20 cellular contexts compared by ENCODE assay signal in the genomic region with DNA sequence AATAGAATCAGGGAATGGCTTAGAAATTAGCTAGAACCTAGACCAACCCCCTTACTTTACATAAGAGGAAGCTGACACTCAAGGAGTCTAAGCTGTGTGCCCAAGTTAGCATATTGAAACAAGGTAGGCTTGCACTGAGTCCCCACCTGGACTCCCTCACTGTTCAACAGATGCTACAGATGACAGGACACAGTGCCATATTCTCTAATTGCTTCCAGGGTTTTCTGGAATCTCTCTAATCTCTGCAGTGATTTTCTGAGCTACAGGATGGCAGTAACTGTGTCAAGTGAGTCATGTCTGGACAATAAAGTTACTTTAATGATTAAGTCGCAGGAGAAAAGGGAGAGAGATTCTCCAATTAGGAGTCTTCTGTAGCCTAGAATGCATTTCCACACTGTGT.
"Had no signal": no experiment of that assay in that cellular context is flagged by ENCODE, and none has a peak within 500 bp of the region (broad histone marks: within the 10 kb centered on the region; RNA-seq: fewer than 3 reads in every experiment).

No MANE protein-coding gene starts in this region.

- ATAC-seq: gastrocnemius medialis; left cardiac atrium; natural killer cell; pancreas; sciatic nerve; stimulated activated effector memory CD8-positive, alpha-beta T cell treated with anti-CD3 and anti-CD28 coated beads, Interleukin-12 subunit alpha, Interleukin-12 subunit beta, amount 100 ng/mL, for 72 hours had no signal

- H3K36me3 ChIP-seq: gastrocnemius medialis, heart left ventricle, pancreas, stomach, thoracic aorta, upper lobe of left lung had no signal

- H3K27ac ChIP-seq: coronary artery, gastrocnemius medialis, heart left ventricle, pancreas, stomach, thoracic aorta, upper lobe of left lung had no signal

- H3K27me3 ChIP-seq: gastrocnemius medialis, heart left ventricle, pancreas, stomach, upper lobe of left lung had no signal

- DNase-seq: activated CD4-positive, alpha-beta memory T cell treated with anti-CD3 and anti-CD28 coated beads for 36 hours; activated CD4-positive, alpha-beta T cell treated with anti-CD3 and anti-CD28 coated beads for 4 hours; activated naive CD8-positive, alpha-beta T cell treated with anti-CD3 and anti-CD28 coated beads, Interleukin-2, amount 10 ng/mL, durations not matched to agents 7 days and 5 days; activated T-cell treated with anti-CD3 and anti-CD28 coated beads for 4 hours; erythroblast; gastrocnemius medialis; heart left ventricle; left cardiac atrium; mesendoderm; natural killer cell; pancreas; stimulated activated CD4-positive, alpha-beta T cell treated with anti-CD3 and anti-CD28 coated beads, Interleukin-4, amount 100 ng/mL, for 24 hours; stomach; SW 1271; T-helper 2 cell; upper lobe of left lung had no signal

- H3K4me1 ChIP-seq: pancreas had no signal

- H3K9me3 ChIP-seq: gastrocnemius medialis, heart left ventricle, pancreas, stomach, thoracic aorta, upper lobe of left lung had no signal

- H3K4me3 ChIP-seq: coronary artery, gastrocnemius medialis, heart left ventricle, pancreas, stomach, thoracic aorta, upper lobe of left lung had no signal
